ENCODE assay signal across 13 cellular contexts in genomic region chr9:105662184-105663104, GRCh38. TPM values are rescaled to one million over a fixed set of nuclear protein-coding genes. Genes with fewer than 3 reads are reported as not detected.
DNase-seq lines count a peak whose midpoint lies in the region; ATAC-seq and TF ChIP-seq lines count a peak whose summit lies in the region.
"Had no signal": no experiment of that assay in that cellular context is flagged by ENCODE, and none has a peak within 500 bp of the region (broad histone marks: within the 10 kb centered on the region; RNA-seq: fewer than 3 reads in every experiment).

Gene TAL2 (plus strand): TSS chr9:105662457. CDS start chr9:105662497, 40 bp downstream.

- TF ChIP-seq CTCF in transverse colon (IDR thresholded peaks at IDR 0.05) (no peak), sigmoid colon (IDR thresholded peaks at IDR 0.05) (no peak), mucosa of descending colon (IDR thresholded peaks at IDR 0.05) (no peak)

- no CpG with 5 or more reads among the region's 12 CpGs for WGBS in trophoblast cell (ENCODE audit: extremely low coverage, insufficient coverage, insufficient read length)
- WGBS in transverse colon (ENCODE audit: low coverage in 1 of 2), 2 donors = 77 to 81% methylated on average over 7 to 12 of the region's 12 CpGs
- WGBS in sigmoid colon, 2 donors = 82 to 88% methylated on average over 12 of the region's 12 CpGs

- TF ChIP-seq POLR2A in transverse colon (IDR thresholded peaks at IDR 0.05) (no peak), sigmoid colon (IDR thresholded peaks at IDR 0.05) (no peak)

- H3K9me3 ChIP-seq in trophoblast cell (ENCODE audit: insufficient read depth, low read depth, low read length) (peaks cover 3% of the 10 kb centered on the region), transverse colon (no peaks in the 10 kb centered on the region), sigmoid colon (no peaks in the 10 kb centered on the region), mucosa of descending colon (no peaks in the 10 kb centered on the region)

- intact Hi-C loops in transverse colon (cut with DNase I; ENCODE audit: low total_unique reads) (no loop called here), sigmoid colon (cut with DNase I) (no loop called here), mucosa of descending colon (cut with DNase I, micrococcal nuclease) (no loop called here)

- H3K23ac ChIP-seq in trophoblast cell (ENCODE audit: low read length) = no peak within 1 kb of the TSS

- H3K27ac ChIP-seq in trophoblast cell (ENCODE audit: low read depth, low read length) (no peak within 1 kb of the TSS), transverse colon (no peak within 1 kb of the TSS), sigmoid colon (no peak within 1 kb of the TSS)

- in situ Hi-C loops in transverse colon (cut with MboI; ENCODE audit: low pct_ligation_motif_present in 1 of 4, low pct_unique_long_range_greater_than_20kb in 1 of 4, low sequenced_read_pairs in 3 of 4) = no loop called here

- no peak within 1 kb of the TSS for H3K4ac ChIP-seq in trophoblast cell (ENCODE audit: low read depth, low read length)

- H2BK120ac ChIP-seq in trophoblast cell (ENCODE audit: insufficient read depth, low read length, poor library complexity) = no peak within 1 kb of the TSS

- H3K14ac ChIP-seq in trophoblast cell (ENCODE audit: low read length) = no peak within 1 kb of the TSS

- no peak within 1 kb of the TSS for H3K4me2 ChIP-seq in trophoblast cell (ENCODE audit: low read length)

- peak; percentile 12 to 63 for DNase-seq in trophoblast cell
- DNase-seq in mesenteric fat pad (ENCODE audit: low spot score) = no peak
- DNase-seq in transverse colon = no peak
- no peak for DNase-seq in sigmoid colon
- DNase-seq in mucosa of descending colon = no peak
- DNase-seq: activated CD8-positive, alpha-beta T cell treated with anti-CD3 and anti-CD28 coated beads for 36 hours; effector CD8-positive, alpha-beta T cell; NCI-H345; right cardiac atrium had no signal

- ATAC-seq in GM19025 (IDR thresholded peaks at IDR 0.05; ENCODE audit: low read depth, unreplicated experiment) (peak; percentile 83), GM21825 (IDR thresholded peaks at IDR 0.05; ENCODE audit: unreplicated experiment) (peak; percentile 77), HG03280 (IDR thresholded peaks at IDR 0.05; ENCODE audit: unreplicated experiment) (peak; percentile 87), mucosa of descending colon (no peak)
- ATAC-seq: activated CD8-positive, alpha-beta T cell treated with anti-CD3 and anti-CD28 coated beads for 36 hours; HepG2; right cardiac atrium had no signal

- no peak within 1 kb of the TSS for H2AK5ac ChIP-seq in trophoblast cell (ENCODE audit: low read length)

- H3K4me1 ChIP-seq in trophoblast cell (ENCODE audit: control insufficient read depth in 1 of 2, insufficient read depth in 2 of 2, low read length in 2 of 2) (no peaks in the 10 kb centered on the region), transverse colon (no peaks in the 10 kb centered on the region), sigmoid colon (no peaks in the 10 kb centered on the region), mucosa of descending colon (ENCODE audit: low read depth) (no peaks in the 10 kb centered on the region)

- H4K12ac ChIP-seq in trophoblast cell (ENCODE audit: low read depth, low read length) = no peak within 1 kb of the TSS

- no peak within 1 kb of the TSS for H4K91ac ChIP-seq in trophoblast cell (ENCODE audit: low read depth, low read length)

- no peaks in the 10 kb centered on the region for H3K79me1 ChIP-seq in trophoblast cell (ENCODE audit: low read length)

- H3K4me3 ChIP-seq in trophoblast cell (ENCODE audit: low read depth, low read length) = no peak within 1 kb of the TSS
- no peak within 1 kb of the TSS for H3K4me3 ChIP-seq in transverse colon
- no peak within 1 kb of the TSS for H3K4me3 ChIP-seq in sigmoid colon
- no peak within 1 kb of the TSS for H3K4me3 ChIP-seq in mucosa of descending colon

- H2BK12ac ChIP-seq in trophoblast cell (ENCODE audit: low read length) = no peak within 1 kb of the TSS

- H3K9ac ChIP-seq in trophoblast cell (ENCODE audit: low read length) = no peak within 1 kb of the TSS

- no peak for TF ChIP-seq EP300 in transverse colon (IDR thresholded peaks at IDR 0.05; ENCODE audit: low read depth)
- TF ChIP-seq EP300 in sigmoid colon (IDR thresholded peaks at IDR 0.05) = no peak

- H3K36me3 ChIP-seq in trophoblast cell (ENCODE audit: control insufficient read depth in 1 of 2, insufficient read depth in 2 of 2, low read length in 2 of 2) (no peaks in the 10 kb centered on the region), transverse colon (no peaks in the 10 kb centered on the region), sigmoid colon (no peaks in the 10 kb centered on the region), mucosa of descending colon (ENCODE audit: low read depth) (no peaks in the 10 kb centered on the region)

- H2BK5ac ChIP-seq in trophoblast cell (ENCODE audit: low read depth, low read length, poor library complexity) = no peak within 1 kb of the TSS

- H3K79me2 ChIP-seq in trophoblast cell (ENCODE audit: control insufficient read depth, insufficient read depth, low read length, poor library complexity) = no peaks in the 10 kb centered on the region

- H4K8ac ChIP-seq in trophoblast cell (ENCODE audit: low read depth, low read length) = no peak within 1 kb of the TSS

- H3K27me3 ChIP-seq in trophoblast cell (ENCODE audit: insufficient read depth, low read length) (peaks cover under 1% of the 10 kb centered on the region), transverse colon (peaks cover 18% of the 10 kb centered on the region), sigmoid colon (peaks cover 0 to 22% (median 0%) of the 10 kb centered on the region in 3 donors)

- no peak within 1 kb of the TSS for H2AFZ ChIP-seq in trophoblast cell (ENCODE audit: insufficient read depth, low read length, poor library complexity)

- H3K18ac ChIP-seq in trophoblast cell (ENCODE audit: low read length) = no peak within 1 kb of the TSS

RNA-seq across cellular contexts. Expression of gene TAL2, which starts in this region (rescaled TPM):
- not detected in 2 replicates for polyA plus RNA-seq in trophoblast cell (2013)
- total RNA-seq in mesenteric fat pad (not detected), transverse colon (not detected), sigmoid colon (not detected), mucosa of descending colon (under 1 TPM in 1 of 3 donors, not detected in 2; 0.65 TPM)
- not detected for polyA plus RNA-seq in sigmoid colon
- total RNA-seq: activated CD8-positive, alpha-beta T cell treated with anti-CD3 and anti-CD28 coated beads for 36 hours; HepG2; right cardiac atrium had no signal

Comparison
In these comparisons a context has a peak if more than half of its experiments do, and no peak if none do; other contexts are left out.
1. DNase-seq: peak in trophoblast cell (2 of 2); none in mesenteric fat pad (single experiment), transverse colon (single experiment), sigmoid colon (single experiment) and mucosa of descending colon (0 of 3).